Comparison of ENCODE assay signal across 1 cellular context in the genomic region with DNA sequence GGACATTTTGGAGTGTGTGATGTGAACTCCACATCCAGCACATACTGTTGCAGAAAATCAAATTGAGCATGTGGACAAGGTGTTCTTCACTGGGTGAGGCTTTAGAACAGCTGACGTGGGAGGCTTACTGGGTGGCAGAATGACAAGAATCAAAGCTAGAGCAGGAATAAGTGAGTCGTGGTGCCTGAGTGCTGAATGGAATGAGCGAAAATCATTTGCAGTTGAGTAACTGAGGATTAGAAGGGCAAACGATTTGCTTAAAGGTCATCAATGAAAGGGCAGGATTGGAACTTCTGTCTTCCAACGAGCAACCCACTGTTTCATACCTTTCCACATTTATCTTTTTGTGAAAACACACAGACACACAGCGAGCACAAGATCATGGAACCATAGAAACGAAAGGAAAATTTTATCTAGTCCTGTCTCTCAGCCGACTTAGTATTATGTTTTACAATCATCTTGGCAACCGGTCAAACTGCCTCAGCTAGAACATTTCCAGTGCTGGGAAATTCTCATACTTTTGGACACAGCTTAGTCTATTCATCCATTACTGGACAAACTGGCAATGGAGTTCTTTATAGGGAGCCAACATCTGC.
TF ChIP-seq lines count a peak whose summit lies in the region.

No MANE protein-coding gene starts in this region.

TF ChIP-seq in H1, 55 proteins besides CTCF, POLR2A, EP300 and RAD21:
- TF ChIP-seq YY1 (IDR thresholded peaks at IDR 0.05; ENCODE audit: low read depth, low read length): no peak
- TF ChIP-seq EGR1 (IDR thresholded peaks at IDR 0.05; ENCODE audit: borderline replicate concordance, low read depth, low read length): no peak
- no peak for TF ChIP-seq BACH1 (IDR thresholded peaks at IDR 0.05; ENCODE audit: low read length)
- no peak for TF ChIP-seq SP2 (IDR thresholded peaks at IDR 0.05; ENCODE audit: low read length)
- no peak for TF ChIP-seq PHF8 (conservative IDR thresholded peaks at IDR 0.05; ENCODE audit: low read depth, low read length)
- TF ChIP-seq SIN3A (conservative IDR thresholded peaks at IDR 0.05 in 1 of 2, IDR thresholded peaks at IDR 0.05 in 1 of 2; ENCODE audit: low read depth in 1 of 2, low read length in 2 of 2): no peak
- no peak for TF ChIP-seq SIRT6 (IDR thresholded peaks at IDR 0.05; ENCODE audit: low read length)
- no peak for TF ChIP-seq CEBPB (IDR thresholded peaks at IDR 0.05; ENCODE audit: low read depth, low read length)
- TF ChIP-seq CHD1 (IDR thresholded peaks at IDR 0.05; ENCODE audit: low read depth, low read length): no peak
- no peak for TF ChIP-seq TCF12 (IDR thresholded peaks at IDR 0.05; ENCODE audit: low read depth, low read length)
- no peak for TF ChIP-seq ASH2L (IDR thresholded peaks at IDR 0.05; ENCODE audit: low read length)
TF ChIP-seq in H1: peak in this region for 0.
